ENCODE assay signal across 8 cellular contexts in genomic region chr4:180058731-180059215, GRCh38.
A peak's percentile ranks its signal among the peaks of the same experiment; 100 is the strongest.
DNase-seq lines count a peak whose midpoint lies in the region; ATAC-seq, FAIRE-seq and TF ChIP-seq lines count a peak whose summit lies in the region.

No MANE protein-coding gene starts in this region.

- under 1% methylated on average over 64 of the region's 64 CpGs for WGBS in right cardiac atrium

- no peak for FAIRE-seq in RCC 7860 (lab: Jason Lieb, UNC)

- H3K27ac Mint-ChIP-seq in CD4-positive, alpha-beta T cell: no peak overlapping the region

- H3K9me3 ChIP-seq in MM.1S (replicated peaks; ENCODE audit: insufficient read depth, low read length) (no peaks in the 10 kb centered on the region), adipocyte (ENCODE audit: control insufficient read depth, low read length) (no peaks in the 10 kb centered on the region), right cardiac atrium (ENCODE audit: control insufficient read depth, low read length) (no peaks in the 10 kb centered on the region)
- H3K9me3 ChIP-seq in CD4-positive, alpha-beta T cell (ENCODE audit: control insufficient read depth, low read length): peaks cover 2% of the 10 kb centered on the region

- H3F3A ChIP-seq in MM.1S (ENCODE audit: insufficient read depth, low read length): peaks cover 13% of the 10 kb centered on the region; the same call in 1 of the 2 replicates

- peaks cover 45% of the 10 kb centered on the region for H3K27me3 Mint-ChIP-seq in CD4-positive, alpha-beta T cell

- H3K9ac ChIP-seq in MM.1S (ENCODE audit: low read length) (peak overlapping the region; percentile 65), adipocyte (ENCODE audit: low read length) (no peak overlapping the region), rectal smooth muscle tissue (ENCODE audit: low read length) (no peak overlapping the region)

- H3K4me1 Mint-ChIP-seq in CD4-positive, alpha-beta T cell (ENCODE audit: low read depth): no peaks in the 10 kb centered on the region

- H3K79me2 ChIP-seq in MM.1S (ENCODE audit: low read length): no peaks in the 10 kb centered on the region

- peak overlapping the region; percentile 43; the same call in 1 of the 2 replicates for H3K27ac ChIP-seq in MM.1S (ENCODE audit: low read length)
- no peak overlapping the region for H3K27ac ChIP-seq in right cardiac atrium (ENCODE audit: low read length)
- no peak overlapping the region for H3K27ac ChIP-seq in rectal smooth muscle tissue (ENCODE audit: low read depth, low read length)
- no peak overlapping the region for H3K27ac ChIP-seq in CD4-positive, alpha-beta T cell (ENCODE audit: low read depth, low read length)

- intact Hi-C loops in right cardiac atrium (cut with DNase I): no loop called here
- intact Hi-C loops in CD4-positive, alpha-beta T cell (cut with DNase I, micrococcal nuclease): no loop called here

- TF ChIP-seq CTCF in MM.1S (IDR thresholded peaks at IDR 0.05; ENCODE audit: low read length): no peak
- no peak for TF ChIP-seq CTCF in CD4-positive, alpha-beta T cell (IDR thresholded peaks at IDR 0.05)

- H3K36me3 ChIP-seq in MM.1S (replicated peaks; ENCODE audit: insufficient read depth, low read length) (no peaks in the 10 kb centered on the region), adipocyte (ENCODE audit: control insufficient read depth, insufficient read depth, low read length, severe bottlenecking) (no peaks in the 10 kb centered on the region), rectal smooth muscle tissue (ENCODE audit: control insufficient read depth, insufficient read depth, low read length) (no peaks in the 10 kb centered on the region)

- no peaks in the 10 kb centered on the region for H4K20me1 ChIP-seq in MM.1S (ENCODE audit: insufficient read depth, low read length)

- peak overlapping the region; percentile 48; the same call in 1 of the 2 replicates for H2AFZ ChIP-seq in MM.1S (ENCODE audit: low read length)

- peak; percentile 75 for DNase-seq in Ammon's horn (ENCODE audit: low spot score)
- peak; percentile 71 for DNase-seq in MM.1S
- peak; percentile 92 for DNase-seq in adipocyte (ENCODE audit: low read depth)
- DNase-seq in right cardiac atrium: peak; percentile 19 to 60 (median 51)
- DNase-seq in RCC 7860 (ENCODE audit: low spot score): no peak
- DNase-seq in CD4-positive, alpha-beta T cell: no peak

- H3K4me3 ChIP-seq in MM.1S (ENCODE audit: low read length) (peak overlapping the region; percentile 67), adipocyte (ENCODE audit: low read length) (peak overlapping the region; percentile 76), right cardiac atrium (ENCODE audit: low read length) (peak overlapping the region; percentile 82), rectal smooth muscle tissue (ENCODE audit: low read length) (peak overlapping the region; percentile 64)

- no peak overlapping the region for H3K4me3 Mint-ChIP-seq in CD4-positive, alpha-beta T cell

- H3K27me3 ChIP-seq in MM.1S (replicated peaks; ENCODE audit: insufficient read depth, low read length) (no peaks in the 10 kb centered on the region), adipocyte (replicated peaks; ENCODE audit: control insufficient read depth, insufficient read depth, low read length) (peaks cover 52% of the 10 kb centered on the region), right cardiac atrium (ENCODE audit: control insufficient read depth, insufficient read depth) (peaks cover 2% of the 10 kb centered on the region), rectal smooth muscle tissue (ENCODE audit: control insufficient read depth, insufficient read depth, low read length) (no peaks in the 10 kb centered on the region)
- peaks cover 41% of the 10 kb centered on the region for H3K27me3 ChIP-seq in CD4-positive, alpha-beta T cell (ENCODE audit: control insufficient read depth, insufficient read depth, low read length)

- H3K4me1 ChIP-seq in MM.1S (ENCODE audit: low read length): 0 out of 2 replicates have a peak, but pooled peaks cover 8% of the 10 kb centered on the region
- H3K4me1 ChIP-seq in adipocyte (ENCODE audit: control insufficient read depth, insufficient read depth, low read length): peaks cover 7% of the 10 kb centered on the region
- H3K4me1 ChIP-seq in right cardiac atrium (ENCODE audit: control insufficient read depth, insufficient read depth, low read length): no peaks in the 10 kb centered on the region
- H3K4me1 ChIP-seq in rectal smooth muscle tissue (ENCODE audit: control insufficient read depth, insufficient read depth, low read length): peaks cover 4% of the 10 kb centered on the region

- H3K9me3 Mint-ChIP-seq in CD4-positive, alpha-beta T cell: no peaks in the 10 kb centered on the region

- H3K36me3 Mint-ChIP-seq in CD4-positive, alpha-beta T cell (ENCODE audit: low read depth): no peaks in the 10 kb centered on the region

- H3K4me2 ChIP-seq in MM.1S (ENCODE audit: low read depth, low read length): no peak overlapping the region; the same call in 1 of the 2 replicates

- H3K9me2 ChIP-seq in MM.1S (replicated peaks; ENCODE audit: insufficient read depth, low read length): no peaks in the 10 kb centered on the region

- ATAC-seq in GM19397 (IDR thresholded peaks at IDR 0.05; ENCODE audit: unreplicated experiment) (peak; percentile 30), right cardiac atrium (peak; percentile 36 to 68)
- no peak for ATAC-seq in CD4-positive, alpha-beta T cell (ENCODE audit: poor library complexity)

- CTCF ChIA-PET in CD4-positive, alpha-beta T cell (lab: Charles Lee): no interaction called here

- POLR2A ChIA-PET in CD4-positive, alpha-beta T cell (lab: Charles Lee): no interaction called here

Comparison
In these comparisons a context has a peak if more than half of its experiments do, and no peak if none do; other contexts are left out.
1. DNase-seq: peak in Ammon's horn (single experiment), MM.1S (single experiment), adipocyte (single experiment) and right cardiac atrium (3 of 3); none in RCC 7860 (single experiment) and CD4-positive, alpha-beta T cell (0 of 10).
2. Peak in every context shown above with its lines, with median percentiles within 50 percentile points of each other: H3K4me3 ChIP-seq.